ENCODE assay signal across 8 cellular contexts in genomic region chr20:49188101-49188784, GRCh38. TPM values are rescaled to one million over a fixed set of nuclear protein-coding genes. Genes with fewer than 3 reads are reported as not detected.
A peak's percentile ranks its signal among the peaks of the same experiment; 100 is the strongest.
DNase-seq lines count a peak whose midpoint lies in the region; ATAC-seq, FAIRE-seq and TF ChIP-seq lines count a peak whose summit lies in the region.

TSS of gene STAU1 (minus strand) at chr20:49188334. CDS start at chr20:49166201, 22,133 bp downstream.

- peak within 1 kb of the TSS; percentile 91 for H3K4me3 Mint-ChIP-seq in WTC11

- H3K36me3 ChIP-seq in bronchial epithelial cell (ENCODE audit: control insufficient read depth, insufficient read depth, low read length) (no peaks in the 10 kb centered on the region), small intestine (ENCODE audit: control insufficient read depth in 2 of 2, insufficient read depth in 2 of 2, low read length in 2 of 2) (no peaks in the 10 kb centered on the region)

- POLR2A ChIA-PET in AG04450 (lab: Yijun Ruan, JAX) = interaction anchor here (0.7 kb wide), 1 partner anchor 31 kb away, joined by 3 read pairs; the partner anchor contains the start of gene DDX27
- POLR2A ChIA-PET in WTC11 (lab: Charles Lee) = interaction anchor here (0.7 to 2.7 kb wide), 3 partner anchors 31 to 90 kb away, joined by 3 to 7 read pairs (median 4); partner anchors contain the start of genes DDX27 and ZNFX1

- TF ChIP-seq CTCF in AG04450 (IDR thresholded peaks at IDR 0.05; ENCODE audit: low read depth, low read length) (no peak), WTC11 (IDR thresholded peaks at IDR 0.05) (no peak), bronchial epithelial cell (IDR thresholded peaks at IDR 0.05; ENCODE audit: insufficient read depth, low read length, severe bottlenecking) (no peak)

- FAIRE-seq in bronchial epithelial cell (lab: Jason Lieb, UNC) = no peak
- no peak for FAIRE-seq in small intestine (lab: Jason Lieb, UNC)

- H3K27ac Mint-ChIP-seq in WTC11 = peak within 1 kb of the TSS; percentile 90

- no peaks in the 10 kb centered on the region for H3K9me3 Mint-ChIP-seq in WTC11

- H3K27ac ChIP-seq in AG04450 (ENCODE audit: low read depth, low read length) = no peak within 1 kb of the TSS
- H3K27ac ChIP-seq in small intestine (ENCODE audit: low read depth in 1 of 2, low read length in 1 of 2) = peak within 1 kb of the TSS; percentile 92 to 95

- WGBS in small intestine, 3 donors = 0 to 1% (median 0%) methylated on average over 12 to 61 of the region's 61 CpGs

- CTCF ChIA-PET in AG04450 (lab: Charles Lee) = interaction anchor here (1.2 to 2.1 kb wide), 2 partner anchors 29 kb away, joined by 7 to 12 read pairs; no protein-coding TSS in a partner anchor
- CTCF ChIA-PET in WTC11 (lab: Charles Lee) = interaction anchor here (1.4 kb wide), 1 partner anchor 55 kb away, joined by 4 read pairs; no protein-coding TSS in a partner anchor

- peaks cover 27% of the 10 kb centered on the region for H3K4me1 Mint-ChIP-seq in WTC11

- H3K27me3 Mint-ChIP-seq in WTC11 (ENCODE audit: low read depth) = no peaks in the 10 kb centered on the region; the same call in 1 of the 2 replicates

- DNase-seq in AG04450 (ENCODE audit: low read depth, low spot score) (peak; percentile 89), NCI-H226 (peak; percentile 96), WTC11 (ENCODE audit: low spot score) (peak; percentile 96), bronchial epithelial cell (ENCODE audit: low read depth) (peak; percentile 81), iPS-NIHi11 (ENCODE audit: low spot score) (peak; percentile 99), small intestine (peak; percentile 95)

- H3K27me3 ChIP-seq in AG04450 (ENCODE audit: control insufficient read depth, insufficient read depth, low read length) (no peaks in the 10 kb centered on the region), bronchial epithelial cell (ENCODE audit: control insufficient read depth, insufficient read depth, low read length) (no peaks in the 10 kb centered on the region), small intestine (ENCODE audit: control insufficient read depth in 2 of 2, insufficient read depth in 2 of 2, low read length in 2 of 2) (no peaks in the 10 kb centered on the region)

- no peaks in the 10 kb centered on the region; the same call in 1 of the 2 replicates for H3K9me3 ChIP-seq in AG04450 (ENCODE audit: control insufficient read depth, insufficient read depth, low read length)
- no peaks in the 10 kb centered on the region for H3K9me3 ChIP-seq in small intestine (ENCODE audit: control insufficient read depth, low read depth)

- H3K4me3 ChIP-seq in AG04450 (ENCODE audit: low read depth, low read length) = peak within 1 kb of the TSS; percentile 82
- peak within 1 kb of the TSS; percentile 66 for H3K4me3 ChIP-seq in bronchial epithelial cell (ENCODE audit: low read depth, low read length)
- H3K4me3 ChIP-seq in small intestine (ENCODE audit: low read depth in 1 of 2, low read length in 2 of 2) = peak within 1 kb of the TSS; percentile 81 to 96

- ATAC-seq in GM18909 (IDR thresholded peaks at IDR 0.05; ENCODE audit: poor library complexity, unreplicated experiment) (peak; percentile 90), HG03175 (IDR thresholded peaks at IDR 0.05; ENCODE audit: unreplicated experiment) (peak; percentile 93), WTC11 (peak; percentile 96)

- peaks cover 3 to 5% of the 10 kb centered on the region in 2 donors for H3K4me1 ChIP-seq in small intestine (ENCODE audit: control insufficient read depth in 2 of 2, insufficient read depth in 1 of 2, low read depth in 1 of 2, low read length in 1 of 2)

- no peaks in the 10 kb centered on the region for H3K36me3 Mint-ChIP-seq in WTC11

TF ChIP-seq in WTC11, 78 proteins besides CTCF, POLR2A, EP300 and RAD21 (continues in another document):
- TF ChIP-seq FOXJ3 (CRISPR knock-in tag; IDR thresholded peaks at IDR 0.05; ENCODE audit: borderline replicate concordance) (no peak), ELF4 (CRISPR knock-in tag; IDR thresholded peaks at IDR 0.05; ENCODE audit: low read depth) (no peak), SP1 (CRISPR knock-in tag; conservative IDR thresholded peaks at IDR 0.05) (peak; percentile 96), ZNF219 (CRISPR knock-in tag; IDR thresholded peaks at IDR 0.05; ENCODE audit: borderline replicate concordance) (no peak), NR3C1 (CRISPR knock-in tag; conservative IDR thresholded peaks at IDR 0.05; ENCODE audit: low read depth) (no peak), CREM (CRISPR knock-in tag; IDR thresholded peaks at IDR 0.05) (no peak), ZNF396 (CRISPR knock-in tag; IDR thresholded peaks at IDR 0.05; ENCODE audit: borderline replicate concordance) (no peak), ATF1 (CRISPR knock-in tag; IDR thresholded peaks at IDR 0.05) (no peak), ATF6 (CRISPR knock-in tag; IDR thresholded peaks at IDR 0.05) (no peak), USF2 (CRISPR knock-in tag; IDR thresholded peaks at IDR 0.05) (0 out of 2 replicates have a peak, but pooled peaks have one; percentile 28), IRF1 (CRISPR knock-in tag; IDR thresholded peaks at IDR 0.05) (no peak), IRF2 (CRISPR knock-in tag; IDR thresholded peaks at IDR 0.05; ENCODE audit: borderline replicate concordance, low read depth) (no peak), NR2C2 (CRISPR knock-in tag; IDR thresholded peaks at IDR 0.05) (no peak), JAZF1 (CRISPR knock-in tag; IDR thresholded peaks at IDR 0.05) (no peak), E2F1 (CRISPR knock-in tag; IDR thresholded peaks at IDR 0.05) (no peak), ZNF317 (CRISPR knock-in tag; IDR thresholded peaks at IDR 0.05; ENCODE audit: borderline replicate concordance, low read depth) (no peak), STAT6 (CRISPR knock-in tag; conservative IDR thresholded peaks at IDR 0.05; ENCODE audit: low read depth) (no peak)

RNA-seq across cellular contexts. Expression of gene STAU1, which starts in this region (rescaled TPM):
- polyA plus RNA-seq in AG04450 (2011; rRNA removed) (75.4 and 80.7 TPM in 2 replicates), small intestine (10 to 100 TPM; 47.1 to 66.4 (median 64.3) TPM)
- polyA minus RNA-seq in AG04450 (2011; rRNA and poly(A)+ RNA removed) = 69.8 and 72.7 TPM in 2 replicates
- total RNA-seq in WTC11 (2021) (83.6 to 92.6 TPM (median 87.3 TPM) in 3 replicates), bronchial epithelial cell (31.1 and 34.3 TPM in 2 replicates)
